ENCODE assay signal across 14 cellular contexts in genomic region chr7:65250697-65251395, GRCh38.
DNase-seq lines count a peak whose midpoint lies in the region; ATAC-seq and TF ChIP-seq lines count a peak whose summit lies in the region.
"Had no signal": no experiment of that assay in that cellular context is flagged by ENCODE, and none has a peak within 500 bp of the region (broad histone marks: within the 10 kb centered on the region; RNA-seq: fewer than 3 reads in every experiment).

No MANE protein-coding gene starts in this region.

- peak overlapping the region; percentile 85; the same call in 1 of the 2 replicates for H3K27ac ChIP-seq in VCaP
- H3K27ac ChIP-seq: gastrocnemius medialis, testis had no signal

- H3K9me3 Mint-ChIP-seq in stimulated activated naive CD8-positive, alpha-beta T cell treated with anti-CD3 and anti-CD28 coated beads, Interleukin-15, Interleukin-2, amounts not matched to agents 100 ng/mL and 50 ng/mL, for 24 hours = no peaks in the 10 kb centered on the region
- H3K9me3 Mint-ChIP-seq in stimulated activated naive CD8-positive, alpha-beta T cell treated with anti-CD3 and anti-CD28 coated beads, Interleukin-15, amount 100 ng/mL, for 72 hours = no peaks in the 10 kb centered on the region
- H3K9me3 Mint-ChIP-seq in immature natural killer cell = no peaks in the 10 kb centered on the region

- no peak overlapping the region for H3K27ac Mint-ChIP-seq in stimulated activated naive CD8-positive, alpha-beta T cell treated with anti-CD3 and anti-CD28 coated beads, Interleukin-15, Interleukin-2, amounts not matched to agents 100 ng/mL and 50 ng/mL, for 24 hours
- no peak overlapping the region for H3K27ac Mint-ChIP-seq in stimulated activated naive CD8-positive, alpha-beta T cell treated with anti-CD3 and anti-CD28 coated beads, Interleukin-15, amount 100 ng/mL, for 72 hours
- no peak overlapping the region for H3K27ac Mint-ChIP-seq in immature natural killer cell

- TF ChIP-seq CTCF in VCaP (conservative IDR thresholded peaks at IDR 0.05) = no peak

- no peaks in the 10 kb centered on the region for H3K36me3 ChIP-seq in H7 (replicated peaks; ENCODE audit: control insufficient read depth, insufficient read depth, low read length)
- H3K36me3 ChIP-seq: gastrocnemius medialis, MG63 had no signal

- peak overlapping the region; percentile 78 for H3K4me3 Mint-ChIP-seq in stimulated activated naive CD8-positive, alpha-beta T cell treated with anti-CD3 and anti-CD28 coated beads, Interleukin-15, Interleukin-2, amounts not matched to agents 100 ng/mL and 50 ng/mL, for 24 hours
- H3K4me3 Mint-ChIP-seq in stimulated activated naive CD8-positive, alpha-beta T cell treated with anti-CD3 and anti-CD28 coated beads, Interleukin-15, amount 100 ng/mL, for 72 hours = no peak overlapping the region
- peak overlapping the region; percentile 44 to 96 (median 89) for H3K4me3 Mint-ChIP-seq in immature natural killer cell

- H3K4me1 Mint-ChIP-seq in stimulated activated naive CD8-positive, alpha-beta T cell treated with anti-CD3 and anti-CD28 coated beads, Interleukin-15, Interleukin-2, amounts not matched to agents 100 ng/mL and 50 ng/mL, for 24 hours (ENCODE audit: low read depth) = peaks cover 9% of the 10 kb centered on the region
- H3K4me1 Mint-ChIP-seq in stimulated activated naive CD8-positive, alpha-beta T cell treated with anti-CD3 and anti-CD28 coated beads, Interleukin-15, amount 100 ng/mL, for 72 hours = peaks cover 6% of the 10 kb centered on the region
- peaks cover 16 to 18% of the 10 kb centered on the region in 2 donors for H3K4me1 Mint-ChIP-seq in immature natural killer cell

- H3K4me3 ChIP-seq in H7 (ENCODE audit: insufficient read depth, low read depth, low read length) = no peak overlapping the region

- no peak for DNase-seq in stimulated activated naive CD8-positive, alpha-beta T cell treated with anti-CD3 and anti-CD28 coated beads, Interleukin-15, amount 100 ng/mL, for 72 hours
- DNase-seq in immature natural killer cell = no peak
- no peak for DNase-seq in HuH-7.5 (ENCODE audit: low spot score)
- no peak for DNase-seq in H7
- no peak for DNase-seq in H4 (ENCODE audit: low spot score)
- DNase-seq: effector memory CD4-positive, alpha-beta T cell; gastrocnemius medialis; NCI-H2227 treated with DMSO at 0.1 percent for 48 hours; T-helper 9 cell; testis had no signal

- H3K27me3 Mint-ChIP-seq in stimulated activated naive CD8-positive, alpha-beta T cell treated with anti-CD3 and anti-CD28 coated beads, Interleukin-15, Interleukin-2, amounts not matched to agents 100 ng/mL and 50 ng/mL, for 24 hours = peaks cover 35% of the 10 kb centered on the region
- peaks cover 41% of the 10 kb centered on the region for H3K27me3 Mint-ChIP-seq in stimulated activated naive CD8-positive, alpha-beta T cell treated with anti-CD3 and anti-CD28 coated beads, Interleukin-15, amount 100 ng/mL, for 72 hours
- H3K27me3 Mint-ChIP-seq in immature natural killer cell (ENCODE audit: low read depth in 3 of 3) = peaks cover 0 to 11% (median 2%) of the 10 kb centered on the region in 3 donors

- H3K27me3 ChIP-seq in H7 (ENCODE audit: control insufficient read depth, insufficient read depth, low read length) = no peaks in the 10 kb centered on the region; the same call in 1 of the 2 replicates
- H3K27me3 ChIP-seq: MG63, testis had no signal

- H3K36me3 Mint-ChIP-seq in stimulated activated naive CD8-positive, alpha-beta T cell treated with anti-CD3 and anti-CD28 coated beads, Interleukin-15, Interleukin-2, amounts not matched to agents 100 ng/mL and 50 ng/mL, for 24 hours (ENCODE audit: low read depth) = no peaks in the 10 kb centered on the region
- peaks cover 0 to 4% (median 0%) of the 10 kb centered on the region in 3 donors for H3K36me3 Mint-ChIP-seq in immature natural killer cell

- ATAC-seq in stimulated activated naive CD8-positive, alpha-beta T cell treated with anti-CD3 and anti-CD28 coated beads, Interleukin-15, amount 100 ng/mL, for 72 hours = no peak
- ATAC-seq in GM18873 (IDR thresholded peaks at IDR 0.05; ENCODE audit: low FRiP score, unreplicated experiment) = no peak
- ATAC-seq: gastrocnemius medialis had no signal

Comparison
In these comparisons a context has a peak if more than half of its experiments do, and no peak if none do; other contexts are left out.
1. H3K4me3 Mint-ChIP-seq: peak in stimulated activated naive CD8-positive, alpha-beta T cell treated with anti-CD3 and anti-CD28 coated beads, Interleukin-15, Interleukin-2, amounts not matched to agents 100 ng/mL and 50 ng/mL, for 24 hours (single experiment) and immature natural killer cell (5 of 5); none in stimulated activated naive CD8-positive, alpha-beta T cell treated with anti-CD3 and anti-CD28 coated beads, Interleukin-15, amount 100 ng/mL, for 72 hours (0 of 2).